In genomic region chr1:30790850-30791778, GRCh38 we compare ENCODE assay signal across 12 cellular contexts. TPM values are rescaled to one million over a fixed set of nuclear protein-coding genes. Genes with fewer than 3 reads are reported as not detected.
DNase-seq lines count a peak whose midpoint lies in the region; ATAC-seq and TF ChIP-seq lines count a peak whose summit lies in the region.
"Had no signal": no experiment of that assay in that cellular context is flagged by ENCODE, and none has a peak within 500 bp of the region (broad histone marks: within the 10 kb centered on the region; RNA-seq: fewer than 3 reads in every experiment).

No MANE protein-coding gene starts in this region.

- H3K27ac Mint-ChIP-seq in activated B cell treated with CpG ODN at 0.5 μM for 24 hours (peak overlapping the region; percentile 72), nephron progenitor cell (peak overlapping the region; percentile 19)
- H3K27ac Mint-ChIP-seq: activated T-helper 1 cell treated with anti-CD3 and anti-CD28 coated beads, Interleukin-12 subunit alpha, Interleukin-12 subunit beta, Interleukin-2, Interleukin-4 antibody, amounts not matched to agents 30 ng/mL and 10 ng/mL and 1 ng/mL, durations not matched to agents 14 hours and 24 hours and 36 hours; stimulated activated naive CD8-positive, alpha-beta T cell treated with anti-CD3 and anti-CD28 coated beads, Interleukin-15, Interleukin-2, amounts not matched to agents 100 ng/mL and 50 ng/mL, for 24 hours; T-helper 2 cell treated with Interferon-gamma antibody and Interleukin-4, amounts not matched to agents 5 μg/mL and 100 μg/mL, for 36 hours had no signal

- H4K20me1 ChIP-seq in Loucy (ENCODE audit: insufficient read depth, low read length, poor library complexity, severe bottlenecking) = no peaks in the 10 kb centered on the region

- H3K4me3 Mint-ChIP-seq in activated B cell treated with CpG ODN at 0.5 μM for 24 hours (peak overlapping the region; percentile 58), nephron progenitor cell (no peak overlapping the region)
- H3K4me3 Mint-ChIP-seq: activated T-helper 1 cell treated with anti-CD3 and anti-CD28 coated beads, Interleukin-12 subunit alpha, Interleukin-12 subunit beta, Interleukin-2, Interleukin-4 antibody, amounts not matched to agents 30 ng/mL and 10 ng/mL and 1 ng/mL, durations not matched to agents 14 hours and 24 hours and 36 hours; stimulated activated naive CD8-positive, alpha-beta T cell treated with anti-CD3 and anti-CD28 coated beads, Interleukin-15, Interleukin-2, amounts not matched to agents 100 ng/mL and 50 ng/mL, for 24 hours; T-helper 2 cell treated with Interferon-gamma antibody and Interleukin-4, amounts not matched to agents 5 μg/mL and 100 μg/mL, for 36 hours had no signal

- peak overlapping the region; percentile 54 for H3K4me2 ChIP-seq in Loucy (ENCODE audit: low read depth, low read length, poor library complexity, severe bottlenecking)

- CTCF ChIA-PET in activated B cell treated with CpG ODN at 0.5 μM for 24 hours (lab: Charles Lee) = interaction anchor here (1.0 to 1.9 kb wide), 8 partner anchors 9 to 120 kb away, joined by 3 to 15 read pairs (median 6); no protein-coding TSS in a partner anchor

- POLR2A ChIA-PET in activated B cell treated with CpG ODN at 0.5 μM for 24 hours (lab: Charles Lee) = interaction anchor here (0.6 to 2.2 kb wide), 16 partner anchors 9 to 506 kb away, joined by 3 to 25 read pairs (median 5); partner anchors contain the start of gene LAPTM5

- no peaks in the 10 kb centered on the region for H3K9me3 ChIP-seq in Loucy (ENCODE audit: insufficient read depth, low read depth, low read length)
- H3K9me3 ChIP-seq in psoas muscle = no peaks in the 10 kb centered on the region

- H3K27me3 ChIP-seq in Loucy (ENCODE audit: insufficient read depth, low read length, poor library complexity, severe bottlenecking) = no peaks in the 10 kb centered on the region
- peaks cover 0 to 6% (median 0%) of the 10 kb centered on the region in 3 donors for H3K27me3 ChIP-seq in psoas muscle (ENCODE audit: insufficient read depth in 3 of 3, low read length in 2 of 3)
- H3K27me3 ChIP-seq in H7 (ENCODE audit: control insufficient read depth, insufficient read depth, low read length) = peaks cover 3% of the 10 kb centered on the region; the same call in 1 of the 2 replicates

- intact Hi-C loops in activated B cell treated with CpG ODN at 0.5 μM for 24 hours (cut with micrococcal nuclease) (loop anchor here (1.0 to 10.0 kb wide), 3 partner anchors 10 to 274 kb away; partner anchors contain the start of gene PUM1), psoas muscle (cut with DNase I) (loop anchor here in 1 of 2 donors (10.0 kb wide), 1 partner anchor 754 kb away; no protein-coding TSS in a partner anchor)

- no peaks in the 10 kb centered on the region for H3K9me3 Mint-ChIP-seq in activated B cell treated with CpG ODN at 0.5 μM for 24 hours
- no peaks in the 10 kb centered on the region for H3K9me3 Mint-ChIP-seq in nephron progenitor cell
- H3K9me3 Mint-ChIP-seq: activated T-helper 1 cell treated with anti-CD3 and anti-CD28 coated beads, Interleukin-12 subunit alpha, Interleukin-12 subunit beta, Interleukin-2, Interleukin-4 antibody, amounts not matched to agents 30 ng/mL and 10 ng/mL and 1 ng/mL, durations not matched to agents 14 hours and 24 hours and 36 hours; stimulated activated naive CD8-positive, alpha-beta T cell treated with anti-CD3 and anti-CD28 coated beads, Interleukin-15, Interleukin-2, amounts not matched to agents 100 ng/mL and 50 ng/mL, for 24 hours; T-helper 2 cell treated with Interferon-gamma antibody and Interleukin-4, amounts not matched to agents 5 μg/mL and 100 μg/mL, for 36 hours had no signal

- H3K9me2 ChIP-seq in Loucy (replicated peaks; ENCODE audit: low read depth, low read length) = no peaks in the 10 kb centered on the region

- H3K36me3 ChIP-seq in Loucy (ENCODE audit: insufficient read depth, low read length) = no peaks in the 10 kb centered on the region
- H3K36me3 ChIP-seq in psoas muscle (ENCODE audit: insufficient read depth in 1 of 2, low read depth in 1 of 2) = no peaks in the 10 kb centered on the region
- no peaks in the 10 kb centered on the region for H3K36me3 ChIP-seq in H7 (replicated peaks; ENCODE audit: control insufficient read depth, insufficient read depth, low read length)

- whole genome bisulfite sequencing in psoas muscle, 3 donors = 59 to 66% (median 66%) methylated on average over 5 of the region's 5 CpGs

- H3K36me3 Mint-ChIP-seq in activated B cell treated with CpG ODN at 0.5 μM for 24 hours (ENCODE audit: low read depth) (no peaks in the 10 kb centered on the region), nephron progenitor cell (ENCODE audit: low read depth) (no peaks in the 10 kb centered on the region)

- no peaks in the 10 kb centered on the region for H3F3A ChIP-seq in Loucy (ENCODE audit: low read depth)

- no peak overlapping the region for H2AFZ ChIP-seq in Loucy (ENCODE audit: low read length)

- H3K79me2 ChIP-seq in Loucy (ENCODE audit: insufficient read depth, low read length) = no peaks in the 10 kb centered on the region

- H3K27me3 Mint-ChIP-seq in activated B cell treated with CpG ODN at 0.5 μM for 24 hours = peaks cover 12% of the 10 kb centered on the region
- H3K27me3 Mint-ChIP-seq in nephron progenitor cell (ENCODE audit: low read depth, poor library complexity) = peaks cover 40% of the 10 kb centered on the region

- TF ChIP-seq CTCF in GM10266 (IDR thresholded peaks at IDR 0.05; ENCODE audit: control insufficient read depth, insufficient read depth, low read depth, missing control alignments) (no peak), Loucy (conservative IDR thresholded peaks at IDR 0.05; ENCODE audit: low read length) (no peak), activated B cell treated with CpG ODN at 0.5 μM for 24 hours (IDR thresholded peaks at IDR 0.05) (no peak), nephron progenitor cell (IDR thresholded peaks at IDR 0.05) (no peak), psoas muscle (IDR thresholded peaks at IDR 0.05) (no peak)

- H3K4me3 ChIP-seq in Loucy (ENCODE audit: low read length, poor library complexity, severe bottlenecking) (peak overlapping the region; percentile 3), psoas muscle (no peak overlapping the region), H7 (ENCODE audit: insufficient read depth, low read depth, low read length) (no peak overlapping the region)

- DNase-seq in GM10266 (ENCODE audit: extremely low spot score) = peak; percentile 51
- DNase-seq in activated B cell treated with CpG ODN at 0.5 μM for 24 hours = no peak
- no peak for DNase-seq in nephron progenitor cell
- no peak for DNase-seq in psoas muscle
- DNase-seq in H7 = no peak
- DNase-seq: NCI-H2081 treated with DMSO at 0.1 percent for 48 hours had no signal

- H3K4me1 Mint-ChIP-seq in activated B cell treated with CpG ODN at 0.5 μM for 24 hours (peaks cover 31% of the 10 kb centered on the region), nephron progenitor cell (peaks cover 39% of the 10 kb centered on the region)

- peak; percentile 82 for ATAC-seq in activated B cell treated with CpG ODN at 0.5 μM for 24 hours (ENCODE audit: low read depth)
- ATAC-seq in psoas muscle = no peak
- ATAC-seq in HG02870 (IDR thresholded peaks at IDR 0.05; ENCODE audit: unreplicated experiment) = no peak
- ATAC-seq in GM19023 (IDR thresholded peaks at IDR 0.05; ENCODE audit: unreplicated experiment) = no peak

- H3K27ac ChIP-seq in psoas muscle = no peak overlapping the region

- H3K4me1 ChIP-seq in Loucy (ENCODE audit: insufficient read depth, low read length, poor library complexity, severe bottlenecking) (peaks cover 9% of the 10 kb centered on the region), psoas muscle (no peaks in the 10 kb centered on the region)

- H3K9ac ChIP-seq in Loucy (ENCODE audit: low read depth, low read length, poor library complexity, severe bottlenecking) = peak overlapping the region; percentile 43

RNA-seq across cellular contexts. Expression of gene LAPTM5, which starts 33.5 kb away (rescaled TPM):
- total RNA-seq in activated B cell treated with CpG ODN at 0.5 μM for 24 hours = 726 and 766 TPM in 2 replicates
- total RNA-seq in psoas muscle = 10 to 100 TPM in 3 of 4 donors, 1 to 10 TPM in 1; 8.2 to 14.4 (median 13.7) TPM
- polyA plus RNA-seq in psoas muscle = 10 to 100 TPM in 1 of 3 donors, 1 to 10 TPM in 2; 3.0 to 14.5 (median 4.3) TPM
- total RNA-seq in H7 (2014; rRNA removed; shearing (Covaris generic)) = 0.26 and 0.28 TPM in 2 replicates

Comparison
In these comparisons a context has a peak if more than half of its experiments do, and no peak if none do; other contexts are left out.
1. RNA of gene LAPTM5, which starts 33.5 kb away (total RNA-seq): 726 to 766 TPM in activated B cell treated with CpG ODN at 0.5 μM for 24 hours; 8.2 to 14.4 TPM in psoas muscle and 0.26 to 0.28 TPM in H7; every median in the first group is over 10 times any median in the second.